23 cellular contexts compared by ENCODE assay signal in genomic region chr17:4316648-4317047, GRCh38. TPM values are rescaled to one million over a fixed set of nuclear protein-coding genes. Genes with fewer than 3 reads are reported as not detected.
DNase-seq lines count a peak whose midpoint lies in the region; ATAC-seq, FAIRE-seq and TF ChIP-seq lines count a peak whose summit lies in the region.
"Had no signal": no experiment of that assay in that cellular context is flagged by ENCODE, and none has a peak within 500 bp of the region (broad histone marks: within the 10 kb centered on the region; RNA-seq: fewer than 3 reads in every experiment).

No MANE protein-coding gene starts in this region.

- H3K56ac ChIP-seq in H1 (replicated peaks; ENCODE audit: insufficient read length, low read depth, low read length) = no peak overlapping the region

- no peak overlapping the region for H2BK120ac ChIP-seq in H1 (replicated peaks; ENCODE audit: low read depth, low read length)
- peak overlapping the region; percentile 13 for H2BK120ac ChIP-seq in trophoblast cell (ENCODE audit: insufficient read depth, low read length, poor library complexity)

- WGBS in H1 (ENCODE audit: extremely low coverage in 1 of 2, insufficient coverage in 1 of 2, insufficient read length in 1 of 2, insufficient replicate concordance in 2 of 2, low coverage in 1 of 2, low lambda C conversion rate in 2 of 2, missing lambda C conversion rate in 1 of 2), 2 experiments = 96% methylated on average over 9 of the region's 10 CpGs; no CpG with 5 or more reads in 1 of the 2 experiments
- no CpG with 5 or more reads among the region's 10 CpGs for WGBS in trophoblast cell (ENCODE audit: extremely low coverage, insufficient coverage, insufficient read length)
- WGBS in pancreas, 2 donors = 80 to 88% methylated on average over 10 of the region's 10 CpGs

- no peaks in the 10 kb centered on the region for H3K36me3 Mint-ChIP-seq in activated naive CD8-positive, alpha-beta T cell treated with anti-CD3 and anti-CD28 coated beads for 36 hours
- H3K36me3 Mint-ChIP-seq in activated naive CD8-positive, alpha-beta T cell treated with anti-CD3 and anti-CD28 coated beads, Interleukin-2, amount 50 U/mL, for 24 hours (ENCODE audit: low read depth) = peaks cover 4% of the 10 kb centered on the region

- H2AFZ ChIP-seq in H1 (ENCODE audit: low read length) (no peak overlapping the region), trophoblast cell (ENCODE audit: insufficient read depth, low read length, poor library complexity) (no peak overlapping the region)

- no peak overlapping the region for H4K91ac ChIP-seq in H1 (replicated peaks; ENCODE audit: insufficient read length, low read length)
- no peak overlapping the region for H4K91ac ChIP-seq in trophoblast cell (ENCODE audit: low read depth, low read length)

- H3K4me1 Mint-ChIP-seq in activated naive CD8-positive, alpha-beta T cell treated with anti-CD3 and anti-CD28 coated beads for 36 hours = peaks cover 53% of the 10 kb centered on the region
- peaks cover 46% of the 10 kb centered on the region for H3K4me1 Mint-ChIP-seq in activated naive CD8-positive, alpha-beta T cell treated with anti-CD3 and anti-CD28 coated beads, Interleukin-2, amount 50 U/mL, for 24 hours

- peaks cover 14% of the 10 kb centered on the region; the same call in 1 of the 2 replicates for H3K36me3 ChIP-seq in BLaER1
- H3K36me3 ChIP-seq in H1 (ENCODE audit: control insufficient read depth in 2 of 4, insufficient read depth in 4 of 4, low read length in 3 of 4) = no peaks in the 10 kb centered on the region
- H3K36me3 ChIP-seq in trophoblast cell (ENCODE audit: control insufficient read depth in 1 of 2, insufficient read depth in 2 of 2, low read length in 2 of 2) = peaks cover 0 to 7% of the 10 kb centered on the region in 2 experiments
- no peaks in the 10 kb centered on the region for H3K36me3 ChIP-seq in pancreas
- H3K36me3 ChIP-seq: MG63 had no signal

- no peak for TF ChIP-seq POLR2A in H1 (IDR thresholded peaks at IDR 0.05; ENCODE audit: control extremely low read depth in 1 of 2, low read depth in 2 of 2, low read length in 2 of 2)

- H4K20me1 ChIP-seq in BLaER1 = peaks cover 99% of the 10 kb centered on the region
- peaks cover 15 to 25% of the 10 kb centered on the region in 2 experiments for H4K20me1 ChIP-seq in H1 (replicated peaks in 1 of 2; ENCODE audit: control insufficient read depth in 1 of 2, insufficient read depth in 2 of 2, low read length in 2 of 2)

- CTCF ChIA-PET in H1 (lab: Charles Lee; ENCODE audit: partially characterized antibody) = interaction anchor here (1.1 to 2.7 kb wide), 2 partner anchors 10 to 12 kb away, joined by 3 to 9 read pairs; no protein-coding TSS in a partner anchor

- no peak for DNase-seq in activated naive CD8-positive, alpha-beta T cell treated with anti-CD3 and anti-CD28 coated beads for 36 hours
- DNase-seq in activated naive CD8-positive, alpha-beta T cell treated with anti-CD3 and anti-CD28 coated beads, Interleukin-2, amount 50 U/mL, for 24 hours = no peak
- DNase-seq in H1 (ENCODE audit: low read depth in 1 of 2, low spot score in 2 of 2) = no peak
- DNase-seq in trophoblast cell = no peak
- DNase-seq in activated CD4-positive, alpha-beta T cell treated with anti-CD3 and anti-CD28 coated beads, Interleukin-2, amount 50 U/mL, for 48 hours = no peak
- no peak for DNase-seq in NCI-H1092 (lab: John Stamatoyannopoulos, UW)
- no peak for DNase-seq in pancreas
- DNase-seq: 8988T; C1 segment of cervical spinal cord; Calu3; CD8-positive, alpha-beta memory T cell; DMS153; HCEC 1CT; NCI-H1417 treated with DMSO at 0.1 percent for 48 hours; NCI-H187; NCI-H446; NCI-H526; OCI-M1; SHP77 had no signal

- H4K8ac ChIP-seq in H1 (ENCODE audit: extremely low read depth, insufficient read depth, low read length) (peak overlapping the region; percentile 72; the same call in 1 of the 2 replicates), trophoblast cell (ENCODE audit: low read depth, low read length) (peak overlapping the region; percentile 28)

- H3K14ac ChIP-seq in H1 (ENCODE audit: insufficient read length) (no peak overlapping the region), trophoblast cell (ENCODE audit: low read length) (no peak overlapping the region)

- peaks cover 37 to 95% of the 10 kb centered on the region in 2 experiments; a peak in 3 of 4 replicates for H3K79me2 ChIP-seq in H1 (ENCODE audit: control insufficient read depth in 1 of 2, insufficient read depth in 2 of 2, low read length in 2 of 2)
- peaks cover 19% of the 10 kb centered on the region for H3K79me2 ChIP-seq in trophoblast cell (ENCODE audit: control insufficient read depth, insufficient read depth, low read length, poor library complexity)

- H3K23ac ChIP-seq in H1 (ENCODE audit: insufficient read length) (no peak overlapping the region), trophoblast cell (ENCODE audit: low read length) (no peak overlapping the region)

- no peaks in the 10 kb centered on the region for H3K9me3 Mint-ChIP-seq in activated naive CD8-positive, alpha-beta T cell treated with anti-CD3 and anti-CD28 coated beads for 36 hours
- H3K9me3 Mint-ChIP-seq in activated naive CD8-positive, alpha-beta T cell treated with anti-CD3 and anti-CD28 coated beads, Interleukin-2, amount 50 U/mL, for 24 hours = no peaks in the 10 kb centered on the region
- H3K9me3 Mint-ChIP-seq: CD8-positive, alpha-beta memory T cell had no signal

- H2BK15ac ChIP-seq in H1 (ENCODE audit: low read length) = no peak overlapping the region

- no peak overlapping the region for H2BK20ac ChIP-seq in H1 (ENCODE audit: low read length)

- intact Hi-C loops in pancreas (cut with DNase I) = no loop called here

- H3K23me2 ChIP-seq in H1 (ENCODE audit: low read depth, low read length) = no peaks in the 10 kb centered on the region

- H3K27me3 Mint-ChIP-seq in activated naive CD8-positive, alpha-beta T cell treated with anti-CD3 and anti-CD28 coated beads for 36 hours = no peaks in the 10 kb centered on the region
- no peaks in the 10 kb centered on the region for H3K27me3 Mint-ChIP-seq in activated naive CD8-positive, alpha-beta T cell treated with anti-CD3 and anti-CD28 coated beads, Interleukin-2, amount 50 U/mL, for 24 hours
- H3K27me3 Mint-ChIP-seq: CD8-positive, alpha-beta memory T cell had no signal

- no peak for FAIRE-seq in H1 (lab: Jason Lieb, UNC)
- no peak for FAIRE-seq in pancreas (lab: Jason Lieb, UNC)
- FAIRE-seq: GM12891, K562 had no signal

- H2BK12ac ChIP-seq in H1 (ENCODE audit: low read depth, low read length) = no peak overlapping the region
- H2BK12ac ChIP-seq in trophoblast cell (ENCODE audit: low read length) = no peak overlapping the region

- no peak overlapping the region for H3K18ac ChIP-seq in H1 (ENCODE audit: extremely low read depth, low read length)
- H3K18ac ChIP-seq in trophoblast cell (ENCODE audit: low read length) = peak overlapping the region; percentile 88

- H3K27me3 ChIP-seq in BLaER1 (no peaks in the 10 kb centered on the region), H1 (replicated peaks in 1 of 4; ENCODE audit: control insufficient read depth in 3 of 4, extremely low read depth in 1 of 4, insufficient read depth in 3 of 4, low read length in 3 of 4) (no peaks in the 10 kb centered on the region), trophoblast cell (ENCODE audit: insufficient read depth, low read length) (no peaks in the 10 kb centered on the region), pancreas (no peaks in the 10 kb centered on the region)
- H3K27me3 ChIP-seq: MG63 had no signal

- no peak overlapping the region for H4K12ac ChIP-seq in trophoblast cell (ENCODE audit: low read depth, low read length)

- no peaks in the 10 kb centered on the region for H3K9me3 ChIP-seq in BLaER1
- H3K9me3 ChIP-seq in H1 (ENCODE audit: insufficient read depth in 2 of 2, low read depth in 1 of 2, low read length in 1 of 2) = no peaks in the 10 kb centered on the region
- no peaks in the 10 kb centered on the region for H3K9me3 ChIP-seq in trophoblast cell (ENCODE audit: insufficient read depth, low read depth, low read length)
- H3K9me3 ChIP-seq in pancreas = no peaks in the 10 kb centered on the region
- H3K9me3 ChIP-seq: MG63 had no signal

- TF ChIP-seq CTCF in H1 (IDR thresholded peaks at IDR 0.05; ENCODE audit: control extremely low read depth in 1 of 3, insufficient read depth in 1 of 3, low read depth in 1 of 3, low read length in 3 of 3) = no peak
- no peak for TF ChIP-seq CTCF in pancreas (IDR thresholded peaks at IDR 0.05)

- peak overlapping the region; percentile 16 for H3K27ac Mint-ChIP-seq in activated naive CD8-positive, alpha-beta T cell treated with anti-CD3 and anti-CD28 coated beads for 36 hours
- no peak overlapping the region for H3K27ac Mint-ChIP-seq in activated naive CD8-positive, alpha-beta T cell treated with anti-CD3 and anti-CD28 coated beads, Interleukin-2, amount 50 U/mL, for 24 hours

- H3K27ac ChIP-seq in BLaER1 (no peak overlapping the region), H1 (ENCODE audit: low read depth, low read length) (no peak overlapping the region), trophoblast cell (ENCODE audit: low read depth, low read length) (no peak overlapping the region), pancreas (no peak overlapping the region)

- H2BK5ac ChIP-seq in H1 (ENCODE audit: low read depth, low read length) (no peak overlapping the region), trophoblast cell (ENCODE audit: low read depth, low read length, poor library complexity) (no peak overlapping the region)

- H3K9ac ChIP-seq in BLaER1 (no peak overlapping the region), H1 (replicated peaks in 1 of 4; ENCODE audit: extremely low read depth in 1 of 4, low read depth in 3 of 4, low read length in 3 of 4) (no peak overlapping the region), trophoblast cell (ENCODE audit: low read length) (no peak overlapping the region)

- peaks cover 14% of the 10 kb centered on the region for H3K4me1 ChIP-seq in BLaER1
- H3K4me1 ChIP-seq in H1 (replicated peaks in 1 of 4; ENCODE audit: control insufficient read depth in 3 of 4, insufficient read depth in 4 of 4, low read length in 3 of 4) = peaks cover 0 to 16% (median 1%) of the 10 kb centered on the region in 4 experiments; a peak in 4 of 7 replicates
- H3K4me1 ChIP-seq in trophoblast cell (ENCODE audit: control insufficient read depth in 1 of 2, insufficient read depth in 2 of 2, low read length in 2 of 2) = peaks cover 8% of the 10 kb centered on the region in 2 experiments
- peaks cover 28 to 39% (median 38%) of the 10 kb centered on the region in 3 donors for H3K4me1 ChIP-seq in pancreas

- no peak overlapping the region for H4K5ac ChIP-seq in H1 (ENCODE audit: insufficient read length, low read depth, low read length)

- H2AK5ac ChIP-seq in H1 (ENCODE audit: low read depth, low read length) (no peak overlapping the region), trophoblast cell (ENCODE audit: low read length) (no peak overlapping the region)

- no peak for TF ChIP-seq RAD21 in H1 (IDR thresholded peaks at IDR 0.05 in 1 of 2, conservative IDR thresholded peaks at IDR 0.05 in 1 of 2; ENCODE audit: low read depth in 2 of 2, low read length in 2 of 2)

- POLR2A ChIA-PET in H1 (lab: Charles Lee; ENCODE audit: partially characterized antibody) = interaction anchor here (1.2 to 1.8 kb wide), 2 partner anchors 11 to 49 kb away, joined by 4 to 6 read pairs; partner anchors contain the start of gene UBE2G1

- H3K4ac ChIP-seq in H1 (replicated peaks; ENCODE audit: insufficient read length, low read depth, low read length) (no peak overlapping the region), trophoblast cell (ENCODE audit: low read depth, low read length) (peak overlapping the region; percentile 97)

- H3K79me1 ChIP-seq in H1 (ENCODE audit: low read depth, low read length) (peaks cover 2% of the 10 kb centered on the region), trophoblast cell (ENCODE audit: low read length) (peaks cover 3% of the 10 kb centered on the region)

- 0 out of 2 replicates have a peak overlapping the region, but pooled peaks have one; percentile 13 for H3K4me2 ChIP-seq in BLaER1
- H3K4me2 ChIP-seq in H1 (ENCODE audit: insufficient read depth in 1 of 2, low read depth in 2 of 2, low read length in 2 of 2) = no peak overlapping the region
- H3K4me2 ChIP-seq in trophoblast cell (ENCODE audit: low read length) = no peak overlapping the region

- ATAC-seq in activated naive CD8-positive, alpha-beta T cell treated with anti-CD3 and anti-CD28 coated beads, Interleukin-2, amount 50 U/mL, for 24 hours = no peak
- no peak for ATAC-seq in pancreas
- ATAC-seq: K562 had no signal

- no peak for TF ChIP-seq EP300 in H1 (IDR thresholded peaks at IDR 0.05; ENCODE audit: borderline replicate concordance in 1 of 2, low read depth in 2 of 2, low read length in 2 of 2)

- H3K4me3 Mint-ChIP-seq in activated naive CD8-positive, alpha-beta T cell treated with anti-CD3 and anti-CD28 coated beads for 36 hours = no peak overlapping the region
- no peak overlapping the region for H3K4me3 Mint-ChIP-seq in activated naive CD8-positive, alpha-beta T cell treated with anti-CD3 and anti-CD28 coated beads, Interleukin-2, amount 50 U/mL, for 24 hours

- no peak overlapping the region for H3K4me3 ChIP-seq in BLaER1
- no peak overlapping the region for H3K4me3 ChIP-seq in H1 (ENCODE audit: extremely low read depth in 1 of 4, insufficient read depth in 2 of 4, low read depth in 3 of 4, low read length in 4 of 4)
- no peak overlapping the region for H3K4me3 ChIP-seq in trophoblast cell (ENCODE audit: low read depth, low read length)
- H3K4me3 ChIP-seq in pancreas = no peak overlapping the region
- H3K4me3 ChIP-seq: K562, MG63 had no signal

RNA-seq across cellular contexts. Expression of gene UBE2G1, which starts 49.8 kb away (rescaled TPM):
- 10 to 100 TPM; 58.8 to 63.9 TPM for total RNA-seq in activated naive CD8-positive, alpha-beta T cell treated with anti-CD3 and anti-CD28 coated beads for 36 hours
- total RNA-seq in H1 (2021; fragmentation: NEBNext Ultra II Directional; extraction: Animal tissue kit (Norgen Biotek cat#: 25700)) = 168 and 170 TPM in 2 replicates
- 57.8 and 73.9 TPM in 2 replicates for polyA plus RNA-seq in H1 (2011; rRNA removed)
- polyA plus RNA-seq in H1 (2011; cell fraction: cytosol; rRNA removed) = 76.4 TPM
- 44.5 TPM for polyA plus RNA-seq in H1 (2011; cell fraction: nucleus; rRNA removed)
- polyA plus RNA-seq in H1 (2012, experiment 1 of 2) = 74.2 to 100 TPM (median 93.0 TPM) in 4 replicates
- polyA plus RNA-seq in H1 (2012, experiment 2 of 2) = 39.9 TPM
- polyA plus RNA-seq in H1 (2013, experiment 1 of 2) = 88.5 TPM
- polyA plus RNA-seq in H1 (2013, experiment 2 of 2) = 88.7 TPM
- polyA minus RNA-seq in H1 (2011; rRNA and poly(A)+ RNA removed) = 55.5 and 68.1 TPM in 2 replicates
- 94.1 TPM for polyA minus RNA-seq in H1 (2011; cell fraction: cytosol; rRNA and poly(A)+ RNA removed)
- 74.8 TPM for polyA minus RNA-seq in H1 (2011; cell fraction: nucleus; rRNA and poly(A)+ RNA removed)
- 225 and 236 TPM in 2 replicates for polyA plus RNA-seq in trophoblast cell (2013)
- 10 to 100 TPM; 19.7 to 29.3 (median 23.7) TPM for total RNA-seq in pancreas
- polyA plus RNA-seq in pancreas = 1 to 10 TPM; 4.3 to 8.1 TPM

RNA-seq across cellular contexts. Expression of gene ANKFY1, which starts 52.9 kb away (rescaled TPM):
- total RNA-seq in activated naive CD8-positive, alpha-beta T cell treated with anti-CD3 and anti-CD28 coated beads for 36 hours = 10 to 100 TPM; 29.4 to 31.4 TPM
- 44.9 and 45.3 TPM in 2 replicates for total RNA-seq in H1 (2021; fragmentation: NEBNext Ultra II Directional; extraction: Animal tissue kit (Norgen Biotek cat#: 25700))
- polyA plus RNA-seq in H1 (2011; rRNA removed) = 28.3 and 48.4 TPM in 2 replicates
- polyA plus RNA-seq in H1 (2011; cell fraction: cytosol; rRNA removed) = 28.9 TPM
- polyA plus RNA-seq in H1 (2011; cell fraction: nucleus; rRNA removed) = 192 TPM
- 27.6 to 33.7 TPM (median 30.9 TPM) in 4 replicates for polyA plus RNA-seq in H1 (2012, experiment 1 of 2)
- polyA plus RNA-seq in H1 (2012, experiment 2 of 2) = 3.4 TPM
- polyA plus RNA-seq in H1 (2013, experiment 1 of 2) = 16.5 TPM
- polyA plus RNA-seq in H1 (2013, experiment 2 of 2) = 13.8 TPM
- polyA minus RNA-seq in H1 (2011; rRNA and poly(A)+ RNA removed) = 69.5 and 98.9 TPM in 2 replicates
- polyA minus RNA-seq in H1 (2011; cell fraction: cytosol; rRNA and poly(A)+ RNA removed) = 47.0 TPM
- 90.2 TPM for polyA minus RNA-seq in H1 (2011; cell fraction: nucleus; rRNA and poly(A)+ RNA removed)
- polyA plus RNA-seq in trophoblast cell (2013) = 20.7 and 20.8 TPM in 2 replicates
- 10 to 100 TPM; 12.3 to 30.3 (median 17.2) TPM for total RNA-seq in pancreas
- 10 to 100 TPM; 11.3 to 12.5 TPM for polyA plus RNA-seq in pancreas
